8 cellular contexts compared by ENCODE assay signal in genomic region chr3:97821413-97821809, GRCh38. TPM values are rescaled to one million over a fixed set of nuclear protein-coding genes. Genes with fewer than 3 reads are reported as not detected.
A peak's percentile ranks its signal among the peaks of the same experiment; 100 is the strongest.
DNase-seq lines count a peak whose midpoint lies in the region; ATAC-seq and TF ChIP-seq lines count a peak whose summit lies in the region.

No MANE protein-coding gene starts in this region.

- H3K4me1 ChIP-seq in GM23338 (ENCODE audit: insufficient read depth) = peaks cover 18% of the 10 kb centered on the region; the same call in 1 of the 2 replicates
- H3K4me1 ChIP-seq in esophagus muscularis mucosa = peaks cover 23 to 37% (median 29%) of the 10 kb centered on the region in 4 donors

- H4K20me1 ChIP-seq in GM23338 (replicated peaks; ENCODE audit: insufficient read depth) = no peaks in the 10 kb centered on the region

- H3K27me3 Mint-ChIP-seq in GM23338 (ENCODE audit: insufficient read depth, low read depth, poor library complexity) = peaks cover 21% of the 10 kb centered on the region
- peaks cover 22% of the 10 kb centered on the region for H3K27me3 Mint-ChIP-seq in activated CD8-positive, alpha-beta T cell treated with anti-CD3 and anti-CD28 coated beads for 36 hours
- peaks cover 30 to 60% of the 10 kb centered on the region in 2 donors for H3K27me3 Mint-ChIP-seq in natural killer cell treated with Interleukin-12 subunit alpha and Interleukin-12 subunit beta and Interleukin-15 and Interleukin-18, amount 100 ng/mL, for 72 hours
- H3K27me3 Mint-ChIP-seq in type B pancreatic cell = peaks cover 65% of the 10 kb centered on the region

- no peak for TF ChIP-seq EP300 in esophagus muscularis mucosa (IDR thresholded peaks at IDR 0.05)

- POLR2A ChIA-PET in activated CD8-positive, alpha-beta T cell treated with anti-CD3 and anti-CD28 coated beads for 36 hours (lab: Charles Lee) = interaction anchor here (0.8 to 2.0 kb wide), 8 partner anchors 11 to 157 kb away, joined by 3 to 6 read pairs (median 4); no protein-coding TSS in a partner anchor

- H3K4me1 Mint-ChIP-seq in GM23338 = peaks cover 18% of the 10 kb centered on the region
- H3K4me1 Mint-ChIP-seq in activated CD8-positive, alpha-beta T cell treated with anti-CD3 and anti-CD28 coated beads for 36 hours (ENCODE audit: low read depth) = peaks cover 17% of the 10 kb centered on the region
- H3K4me1 Mint-ChIP-seq in natural killer cell treated with Interleukin-12 subunit alpha and Interleukin-12 subunit beta and Interleukin-15 and Interleukin-18, amount 100 ng/mL, for 72 hours (ENCODE audit: low read depth in 2 of 2) = peaks cover 12 to 22% of the 10 kb centered on the region in 2 donors
- H3K4me1 Mint-ChIP-seq in type B pancreatic cell (ENCODE audit: unreplicated experiment) = peaks cover 32% of the 10 kb centered on the region

- H3K4me3 Mint-ChIP-seq in GM23338 = peak overlapping the region; percentile 99
- H3K4me3 Mint-ChIP-seq in activated CD8-positive, alpha-beta T cell treated with anti-CD3 and anti-CD28 coated beads for 36 hours = peak overlapping the region; percentile 91
- peak overlapping the region; percentile 95 for H3K4me3 Mint-ChIP-seq in natural killer cell treated with Interleukin-12 subunit alpha and Interleukin-12 subunit beta and Interleukin-15 and Interleukin-18, amount 100 ng/mL, for 72 hours
- peak overlapping the region; percentile 99 for H3K4me3 Mint-ChIP-seq in type B pancreatic cell

- H2AFZ ChIP-seq in GM23338 = peak overlapping the region; percentile 99

- H3K4me3 ChIP-seq in GM12875 (ENCODE audit: low read depth, low read length) (peak overlapping the region; percentile 73), GM23338 (peak overlapping the region; percentile 79), esophagus muscularis mucosa (peak overlapping the region; percentile 66 to 95 (median 87))

- H3K27ac ChIP-seq in GM23338 (ENCODE audit: low read depth) (no peak overlapping the region), esophagus muscularis mucosa (replicated peaks in 1 of 4) (peak overlapping the region; percentile 81 to 95 (median 88))

- CTCF ChIA-PET in activated CD8-positive, alpha-beta T cell treated with anti-CD3 and anti-CD28 coated beads for 36 hours (lab: Charles Lee) = interaction anchor here (0.8 to 2.7 kb wide), 14 partner anchors 17 to 218 kb away, joined by 3 to 20 read pairs (median 4); partner anchors contain the start of gene RIOX2

- ATAC-seq in GM23338 = peak; percentile 61
- ATAC-seq in activated CD8-positive, alpha-beta T cell treated with anti-CD3 and anti-CD28 coated beads for 36 hours = peak; percentile 47
- peak; percentile 46 to 61 for ATAC-seq in natural killer cell treated with Interleukin-12 subunit alpha and Interleukin-12 subunit beta and Interleukin-15 and Interleukin-18, amount 100 ng/mL, for 72 hours

- H3K36me3 Mint-ChIP-seq in GM23338 (ENCODE audit: low read depth) (no peaks in the 10 kb centered on the region; the same call in 2 of the 3 replicates), type B pancreatic cell (peaks cover 7% of the 10 kb centered on the region)
- H3K36me3 Mint-ChIP-seq in activated CD8-positive, alpha-beta T cell treated with anti-CD3 and anti-CD28 coated beads for 36 hours (ENCODE audit: low read depth) = no peaks in the 10 kb centered on the region
- H3K36me3 Mint-ChIP-seq in natural killer cell treated with Interleukin-12 subunit alpha and Interleukin-12 subunit beta and Interleukin-15 and Interleukin-18, amount 100 ng/mL, for 72 hours = no peaks in the 10 kb centered on the region

- TF ChIP-seq CTCF in GM12875 (IDR thresholded peaks at IDR 0.05; ENCODE audit: borderline replicate concordance, insufficient read depth, low read depth, low read length) (no peak), GM23338 (conservative IDR thresholded peaks at IDR 0.05; ENCODE audit: low read depth in 2 of 2) (no peak), esophagus muscularis mucosa (IDR thresholded peaks at IDR 0.05) (no peak), type B pancreatic cell (conservative IDR thresholded peaks at IDR 0.05) (peak; percentile 42)
- TF ChIP-seq CTCF in activated CD8-positive, alpha-beta T cell treated with anti-CD3 and anti-CD28 coated beads for 36 hours (IDR thresholded peaks at IDR 0.05) = no peak

- H3K27ac Mint-ChIP-seq in GM23338 (no peak overlapping the region), type B pancreatic cell (peak overlapping the region; percentile 57)
- H3K27ac Mint-ChIP-seq in activated CD8-positive, alpha-beta T cell treated with anti-CD3 and anti-CD28 coated beads for 36 hours = peak overlapping the region; percentile 19
- H3K27ac Mint-ChIP-seq in natural killer cell treated with Interleukin-12 subunit alpha and Interleukin-12 subunit beta and Interleukin-15 and Interleukin-18, amount 100 ng/mL, for 72 hours = no peak overlapping the region

- 2% methylated on average over 22 of the region's 22 CpGs for WGBS in esophagus muscularis mucosa

- H3K9me3 Mint-ChIP-seq in GM23338 (no peaks in the 10 kb centered on the region; the same call in 2 of the 3 replicates), type B pancreatic cell (no peaks in the 10 kb centered on the region)
- H3K9me3 Mint-ChIP-seq in activated CD8-positive, alpha-beta T cell treated with anti-CD3 and anti-CD28 coated beads for 36 hours = no peaks in the 10 kb centered on the region
- no peaks in the 10 kb centered on the region for H3K9me3 Mint-ChIP-seq in natural killer cell treated with Interleukin-12 subunit alpha and Interleukin-12 subunit beta and Interleukin-15 and Interleukin-18, amount 100 ng/mL, for 72 hours

- peaks cover 25% of the 10 kb centered on the region for H3K79me2 ChIP-seq in GM23338 (replicated peaks; ENCODE audit: insufficient read depth)

- no peak for TF ChIP-seq POLR2A in esophagus muscularis mucosa (IDR thresholded peaks at IDR 0.05; ENCODE audit: low read depth)

- peak overlapping the region; percentile 99 for H3K4me2 ChIP-seq in GM23338

- H3K27me3 ChIP-seq in GM23338 (ENCODE audit: insufficient read depth) (peaks cover 31% of the 10 kb centered on the region), esophagus muscularis mucosa (no peaks in the 10 kb centered on the region)

- H3K36me3 ChIP-seq in GM23338 (ENCODE audit: insufficient read depth) (no peaks in the 10 kb centered on the region), esophagus muscularis mucosa (no peaks in the 10 kb centered on the region)

- H3K9me3 ChIP-seq in esophagus muscularis mucosa = no peaks in the 10 kb centered on the region

- DNase-seq in GM23338 (ENCODE audit: low spot score) (peak; percentile 79), Kasumi-1 (lab: John Stamatoyannopoulos, UW) (peak; percentile 60 to 81), esophagus muscularis mucosa (ENCODE audit: extremely low spot score) (no peak), type B pancreatic cell (ENCODE audit: extremely low spot score, unreplicated experiment) (peak; percentile 70), NCI-H446 treated with DMSO at 0.1 percent for 48 hours (lab: John Stamatoyannopoulos, UW) (no peak)
- DNase-seq in activated CD8-positive, alpha-beta T cell treated with anti-CD3 and anti-CD28 coated beads for 36 hours = peak; percentile 65
- DNase-seq in natural killer cell treated with Interleukin-12 subunit alpha and Interleukin-12 subunit beta and Interleukin-15 and Interleukin-18, amount 100 ng/mL, for 72 hours (ENCODE audit: low spot score) = peak; percentile 64

- 0 out of 2 replicates have a peak, but pooled peaks cover 3% of the 10 kb centered on the region for H3F3A ChIP-seq in GM23338 (replicated peaks; ENCODE audit: low read depth)

- intact Hi-C loops in activated CD8-positive, alpha-beta T cell treated with anti-CD3 and anti-CD28 coated beads for 36 hours (cut with micrococcal nuclease) = loop anchor here (5.0 kb wide), 1 partner anchor 51 kb away; no protein-coding TSS in a partner anchor
- intact Hi-C loops in esophagus muscularis mucosa (cut with DNase I) = loop anchor here (10.0 kb wide), 2 partner anchors 153 to 703 kb away; partner anchors contain the start of genes CLDND1 and RIOX2

- no peaks in the 10 kb centered on the region for H3K9me2 ChIP-seq in GM23338 (ENCODE audit: insufficient read depth)

TF ChIP-seq in GM23338, 12 proteins besides CTCF, POLR2A, EP300 and RAD21:
- TF ChIP-seq STAT1 (IDR thresholded peaks at IDR 0.05; ENCODE audit: unreplicated experiment) (no peak), ZNF331 (CRISPR knock-in tag; IDR thresholded peaks at IDR 0.05; ENCODE audit: low read depth) (no peak)

RNA-seq across cellular contexts. Expression of gene CRYBG3, which starts 0.4 kb away (rescaled TPM):
- total RNA-seq in GM23338 (2014; rRNA removed; shearing (Covaris generic)) = 6.3 and 8.9 TPM in 2 replicates
- 1.9 and 2.3 TPM in 2 replicates for polyA plus RNA-seq in GM23338 (2016; fragmentation: Nextera tagmentation; extraction: Ambion mirVana)
- total RNA-seq in activated CD8-positive, alpha-beta T cell treated with anti-CD3 and anti-CD28 coated beads for 36 hours = 1 to 10 TPM; 4.3 to 4.9 TPM
- total RNA-seq in esophagus muscularis mucosa (10 to 100 TPM; 18.7 to 23.5 (median 21.1) TPM), type B pancreatic cell (ENCODE audit: low replicate concordance) (6.3 and 13.5 TPM in 2 replicates)
- total RNA-seq in natural killer cell treated with Interleukin-12 subunit alpha and Interleukin-12 subunit beta and Interleukin-15 and Interleukin-18, amount 100 ng/mL, for 72 hours = 1 to 10 TPM; 1.1 TPM

RNA-seq across cellular contexts. Expression of gene ARL6, which starts 56.9 kb away (rescaled TPM):
- total RNA-seq in GM23338 (2014; rRNA removed; shearing (Covaris generic)) = 9.8 and 13.0 TPM in 2 replicates
- polyA plus RNA-seq in GM23338 (2016; fragmentation: Nextera tagmentation; extraction: Ambion mirVana) = 8.6 and 10.9 TPM in 2 replicates
- total RNA-seq in activated CD8-positive, alpha-beta T cell treated with anti-CD3 and anti-CD28 coated beads for 36 hours = 1 to 10 TPM; 5.8 to 6.4 TPM
- total RNA-seq in esophagus muscularis mucosa (10 to 100 TPM in 1 of 4 donors, 1 to 10 TPM in 3; 4.5 to 13.2 (median 9.1) TPM), type B pancreatic cell (ENCODE audit: low replicate concordance) (5.6 and 6.0 TPM in 2 replicates)
- 10 to 100 TPM in 1 of 2 donors, 1 to 10 TPM in 1; 4.9 to 10.9 TPM for total RNA-seq in natural killer cell treated with Interleukin-12 subunit alpha and Interleukin-12 subunit beta and Interleukin-15 and Interleukin-18, amount 100 ng/mL, for 72 hours

Comparison
In these comparisons a context has a peak if more than half of its experiments do, and no peak if none do; other contexts are left out.
1. DNase-seq: peak in GM23338 (single experiment), Kasumi-1 (2 of 2), activated CD8-positive, alpha-beta T cell treated with anti-CD3 and anti-CD28 coated beads for 36 hours (single experiment), natural killer cell treated with Interleukin-12 subunit alpha and Interleukin-12 subunit beta and Interleukin-15 and Interleukin-18, amount 100 ng/mL, for 72 hours (single experiment) and type B pancreatic cell (single experiment); none in esophagus muscularis mucosa (single experiment) and NCI-H446 treated with DMSO at 0.1 percent for 48 hours (single experiment).
2. H3K27ac Mint-ChIP-seq: peak in activated CD8-positive, alpha-beta T cell treated with anti-CD3 and anti-CD28 coated beads for 36 hours (single experiment) and type B pancreatic cell (single experiment); none in GM23338 (single experiment) and natural killer cell treated with Interleukin-12 subunit alpha and Interleukin-12 subunit beta and Interleukin-15 and Interleukin-18, amount 100 ng/mL, for 72 hours (0 of 2).
3. Peak in every context shown above with its lines, with median percentiles within 50 percentile points of each other: H3K4me3 ChIP-seq, ATAC-seq and H3K4me3 Mint-ChIP-seq.